Comparison of ENCODE assay signal across 8 cellular contexts in genomic region chr10:96229568-96230030, GRCh38. TPM values are rescaled to one million over a fixed set of nuclear protein-coding genes. Genes with fewer than 3 reads are reported as not detected.
DNase-seq lines count a peak whose midpoint lies in the region; ATAC-seq, FAIRE-seq and TF ChIP-seq lines count a peak whose summit lies in the region.

No MANE protein-coding gene starts in this region.

- peak overlapping the region; percentile 42 for H3K27ac ChIP-seq in HepG2 (ENCODE audit: extremely low read length, insufficient read depth, low read length)

- no peak overlapping the region for H2AFZ ChIP-seq in HepG2 (ENCODE audit: low read length)

- H3K27me3 Mint-ChIP-seq in central memory CD8-positive, alpha-beta T cell, result peaks cover 10% of the 10 kb centered on the region

- H3K4me3 Mint-ChIP-seq in central memory CD8-positive, alpha-beta T cell, result peak overlapping the region; percentile 16

- no peaks in the 10 kb centered on the region for H3K4me1 Mint-ChIP-seq in central memory CD8-positive, alpha-beta T cell

- H3K9me3 ChIP-seq in HepG2 (ENCODE audit: low read length), result no peaks in the 10 kb centered on the region

- TF ChIP-seq EP300 in HepG2 (IDR thresholded peaks at IDR 0.05; ENCODE audit: low read depth in 2 of 2, low read length in 2 of 2) (no peak), HepG2 (CRISPR knock-in tag; IDR thresholded peaks at IDR 0.05; ENCODE audit: borderline replicate concordance) (no peak)

- no peak overlapping the region for H3K9ac ChIP-seq in HepG2 (ENCODE audit: insufficient read depth, low read depth, low read length)

- CTCF ChIA-PET in HepG2 (lab: Yijun Ruan, JAX; ENCODE audit: low intra/inter-chr PET ratio, low total read pairs), result interaction anchor here (1.2 to 1.7 kb wide), 3 partner anchors 64 to 212 kb away, joined by 4 to 16 read pairs (median 5); no protein-coding TSS in a partner anchor

- POLR2A ChIA-PET in HepG2 (lab: Yijun Ruan, JAX), result interaction anchor here (1.0 kb wide), 1 partner anchor 140 kb away, joined by 4 read pairs; no protein-coding TSS in a partner anchor

- DNase-seq in AG10803 (ENCODE audit: low read depth) (peak; percentile 55), NCI-H2171 treated with DMSO at 0.1 percent for 48 hours (lab: John Stamatoyannopoulos, UW) (peak; percentile 49), HepG2 (ENCODE audit: low spot score) (peak; percentile 58)
- peak; percentile 56 for DNase-seq in activated CD4-positive, alpha-beta T cell treated with anti-CD3 and anti-CD28 coated beads for 1 hour
- DNase-seq in central memory CD8-positive, alpha-beta T cell (ENCODE audit: low spot score in 2 of 2), result peak; percentile 32 to 37
- peak; percentile 60 to 72 for DNase-seq in stimulated activated CD4-positive, alpha-beta T cell treated with anti-CD3 and anti-CD28 coated beads, Interleukin-4, amount 100 ng/mL, for 48 hours (ENCODE audit: low read depth in 2 of 2)

- peak; percentile 91 for TF ChIP-seq RAD21 in HepG2 (CRISPR knock-in tag; IDR thresholded peaks at IDR 0.05)

- H3K4me1 ChIP-seq in HepG2 (ENCODE audit: insufficient read depth, low read length), result peaks cover 18% of the 10 kb centered on the region

- H4K20me1 ChIP-seq in HepG2 (ENCODE audit: insufficient read depth, low read length), result no peaks in the 10 kb centered on the region

- H3K27me3 ChIP-seq in HepG2 (ENCODE audit: control insufficient read depth in 1 of 2, insufficient read depth in 2 of 2, low read length in 2 of 2), result no peaks in the 10 kb centered on the region

- H3K9me3 Mint-ChIP-seq in central memory CD8-positive, alpha-beta T cell, result no peaks in the 10 kb centered on the region

- H3K27ac Mint-ChIP-seq in central memory CD8-positive, alpha-beta T cell (ENCODE audit: low read depth), result peak overlapping the region; percentile 66

- peak; percentile 57 for TF ChIP-seq CTCF in AG10803 (conservative IDR thresholded peaks at IDR 0.05; ENCODE audit: low read length)
- TF ChIP-seq CTCF in HepG2 (CRISPR knock-in tag; IDR thresholded peaks at IDR 0.05), result peak; percentile 94

- BruUV-seq in HepG2 (replicated peaks; lab: Mats Ljungman, UMichigan), result no TSS peak

- no peak for FAIRE-seq in HepG2 (lab: Jason Lieb, UNC)

- in situ Hi-C loops in HepG2 (cut with HindIII; ENCODE audit: extremely low pct_ligation_motif_present, low pct_unique_long_range_greater_than_20kb), result loop anchor here (5.0 kb wide), 1 partner anchor 68 kb away; no protein-coding TSS in a partner anchor

- no peaks in the 10 kb centered on the region for H3K79me2 ChIP-seq in HepG2 (ENCODE audit: insufficient read depth, low read length)

- H3K36me3 ChIP-seq in HepG2 (replicated peaks in 1 of 2; ENCODE audit: control insufficient read depth in 1 of 2, insufficient read depth in 2 of 2, low read length in 2 of 2), result no peaks in the 10 kb centered on the region

- 0% methylated on average over 7 of the region's 7 CpGs for WGBS in HepG2 (ENCODE audit: low lambda C conversion rate)

- TF ChIP-seq POLR2A in HepG2 (IDR thresholded peaks at IDR 0.05; ENCODE audit: insufficient read depth in 1 of 2, low read depth in 2 of 2, low read length in 2 of 2), result no peak

- peak; percentile 43 for ATAC-seq in GM18868 (IDR thresholded peaks at IDR 0.05; ENCODE audit: unreplicated experiment)
- ATAC-seq in central memory CD8-positive, alpha-beta T cell (replicated peaks; ENCODE audit: extremely low read depth, poor library complexity, severe bottlenecking), result no peak
- ATAC-seq in HepG2, result peak; percentile 72
- no peak for ATAC-seq in GM21528 (IDR thresholded peaks at IDR 0.05; ENCODE audit: low FRiP score, unreplicated experiment)

- H3K4me3 ChIP-seq in AG10803 (ENCODE audit: low read length), result no peak overlapping the region
- no peak overlapping the region for H3K4me3 ChIP-seq in HepG2 (replicated peaks in 1 of 3; ENCODE audit: insufficient read depth in 1 of 3, low read depth in 2 of 3, low read length in 3 of 3)

- 0 out of 2 replicates have a peak overlapping the region, but pooled peaks have one; percentile 16 for H3K4me2 ChIP-seq in HepG2 (ENCODE audit: low read depth, low read length)

- intact Hi-C loops in HepG2 (cut with micrococcal nuclease; ENCODE audit: unreplicated experiment), result loop anchor here (1.0 kb wide), 2 partner anchors 64 to 212 kb away; no protein-coding TSS in a partner anchor

- H3K36me3 Mint-ChIP-seq in central memory CD8-positive, alpha-beta T cell (ENCODE audit: insufficient read depth), result peaks cover 3% of the 10 kb centered on the region

TF ChIP-seq in HepG2, 621 proteins besides CTCF, POLR2A, EP300 and RAD21 (continues in another document):
- TF ChIP-seq TEAD3 (CRISPR knock-in tag; optimal IDR thresholded peaks at IDR 0.05; ENCODE audit: borderline replicate concordance) (no peak), ZMYM4 (CRISPR knock-in tag; IDR thresholded peaks at IDR 0.05) (0 out of 2 replicates have a peak, but pooled peaks have one; percentile 29), MLXIP (CRISPR knock-in tag; IDR thresholded peaks at IDR 0.05; ENCODE audit: borderline replicate concordance) (no peak), ZBTB38 (CRISPR knock-in tag; IDR thresholded peaks at IDR 0.05) (no peak), ZNF788 (CRISPR knock-in tag; IDR thresholded peaks at IDR 0.05; ENCODE audit: borderline replicate concordance) (no peak), SATB2 (CRISPR knock-in tag; IDR thresholded peaks at IDR 0.05) (no peak), ZNF574 (CRISPR knock-in tag; IDR thresholded peaks at IDR 0.05) (no peak), YY1 (IDR thresholded peaks at IDR 0.05; ENCODE audit: insufficient read depth, insufficient replicate concordance, low read depth, low read length) (peak; percentile 47)

RNA-seq across cellular contexts. Expression of gene BLNK, which starts 41.8 kb away (rescaled TPM):
- total RNA-seq in HepG2 (2016; rRNA removed; fragmentation: Illumina TruSeq; extraction: Trizol), result not detected in 2 replicates
- total RNA-seq in HepG2 (2016; cell fraction: cytosol; rRNA removed; fragmentation: Illumina TruSeq; extraction: Trizol; ENCODE audit: low read depth), result not detected in 2 replicates
- not detected in 2 replicates for total RNA-seq in HepG2 (2016; cell fraction: insoluble cytoplasmic fraction; rRNA removed; fragmentation: Illumina TruSeq; extraction: Trizol)
- total RNA-seq in HepG2 (2016; cell fraction: membrane; rRNA removed; fragmentation: Illumina TruSeq; extraction: Trizol), result not detected in 2 replicates
- not detected in 2 replicates for total RNA-seq in HepG2 (2016; cell fraction: nucleus; rRNA removed; fragmentation: Illumina TruSeq; extraction: Trizol)
- polyA plus RNA-seq in HepG2 (2011; rRNA removed), result not detected in 2 replicates
- polyA plus RNA-seq in HepG2 (2011; cell fraction: cytosol; rRNA removed), result not detected in 2 replicates
- polyA plus RNA-seq in HepG2 (2011; cell fraction: nucleus; rRNA removed), result 0.23 TPM in 1 of 2 replicates, not detected in the other
- not detected in 2 replicates for polyA plus RNA-seq in HepG2 (2012)
- polyA plus RNA-seq in HepG2 (2016; cell fraction: cytosol; fragmentation: Illumina TruSeq; extraction: Trizol; ENCODE audit: low read depth), result not detected in 2 replicates
- not detected in 2 replicates for polyA plus RNA-seq in HepG2 (2016; cell fraction: insoluble cytoplasmic fraction; fragmentation: Illumina TruSeq; extraction: Trizol; ENCODE audit: low read depth)
- not detected in 2 replicates for polyA plus RNA-seq in HepG2 (2016; cell fraction: membrane; fragmentation: Illumina TruSeq; extraction: Trizol; ENCODE audit: low read depth)
- polyA plus RNA-seq in HepG2 (2016; cell fraction: nucleus; fragmentation: Illumina TruSeq; extraction: Trizol; ENCODE audit: insufficient read depth, low read depth), result not detected in 2 replicates
- not detected in 2 replicates for polyA minus RNA-seq in HepG2 (2011; rRNA and poly(A)+ RNA removed; ENCODE audit: low replicate concordance)
- polyA minus RNA-seq in HepG2 (2011; cell fraction: cytosol; rRNA and poly(A)+ RNA removed), result not detected in 2 replicates
- polyA minus RNA-seq in HepG2 (2011; cell fraction: nucleus; rRNA and poly(A)+ RNA removed), result not detected in 2 replicates

Comparison
In these comparisons a context has a peak if more than half of its experiments do, and no peak if none do; other contexts are left out.
1. ATAC-seq: peak in GM18868 (single experiment) and HepG2 (single experiment); none in central memory CD8-positive, alpha-beta T cell (single experiment) and GM21528 (single experiment).
2. Peak in every context shown above with its lines, with median percentiles within 50 percentile points of each other: DNase-seq.